In genomic region chr5:55176176-55176818, GRCh38 we compare ENCODE assay signal across 8 cellular contexts. TPM values are rescaled to one million over a fixed set of nuclear protein-coding genes. Genes with fewer than 3 reads are reported as not detected.
A peak's percentile ranks its signal among the peaks of the same experiment; 100 is the strongest.
DNase-seq lines count a peak whose midpoint lies in the region; ATAC-seq and TF ChIP-seq lines count a peak whose summit lies in the region.

No MANE protein-coding gene starts in this region.

- H3K36me3 ChIP-seq in heart right ventricle (no peaks in the 10 kb centered on the region), sigmoid colon (no peaks in the 10 kb centered on the region)

- TF ChIP-seq CTCF in heart right ventricle (IDR thresholded peaks at IDR 0.05), result peak in 7 of 9 donors; percentile 13 to 54 (median 32)
- TF ChIP-seq CTCF in sigmoid colon (IDR thresholded peaks at IDR 0.05), result no peak

- H3K4me1 ChIP-seq in heart right ventricle (peaks cover 12 to 34% (median 28%) of the 10 kb centered on the region in 9 donors), sigmoid colon (peaks cover 2 to 30% (median 28%) of the 10 kb centered on the region in 4 donors)

- WGBS in heart right ventricle, 2 donors, result 1 to 2% methylated on average over 44 of the region's 44 CpGs
- WGBS in sigmoid colon, 2 donors, result 1 to 2% methylated on average over 44 of the region's 44 CpGs

- intact Hi-C loops in heart right ventricle (cut with DNase I), result loop anchor here in 7 of 10 donors (5.0 to 10.0 kb wide), 6 partner anchors 46 to 529 kb away; partner anchors contain the start of genes CCNO (in 3 of the 7) and MCIDAS (in 2 of the 7)
- intact Hi-C loops in sigmoid colon (cut with DNase I), result no loop called here

- H3K4me3 ChIP-seq in heart right ventricle (peak overlapping the region in 9 of 10 donors; percentile 2 to 44 (median 29)), sigmoid colon (peak overlapping the region in 3 of 4 donors; percentile 11 to 23 (median 19))

- no peak overlapping the region for H3K27ac ChIP-seq in heart right ventricle
- no peak overlapping the region for H3K27ac ChIP-seq in sigmoid colon

- H3K9me3 ChIP-seq in heart right ventricle, result no peaks in the 10 kb centered on the region
- no peaks in the 10 kb centered on the region for H3K9me3 ChIP-seq in sigmoid colon

- no peak for TF ChIP-seq EP300 in sigmoid colon (IDR thresholded peaks at IDR 0.05)

- H3K27me3 ChIP-seq in heart right ventricle (peaks cover 0 to 98% (median 84%) of the 10 kb centered on the region in 7 donors), sigmoid colon (peaks cover 32 to 89% (median 46%) of the 10 kb centered on the region in 3 donors)

- no peak for TF ChIP-seq POLR2A in sigmoid colon (IDR thresholded peaks at IDR 0.05)

- DNase-seq in activated CD4-positive, alpha-beta T cell treated with anti-CD3 and anti-CD28 coated beads for 48 hours, result peak; percentile 37
- DNase-seq in activated CD4-positive, alpha-beta T cell treated with anti-CD3 and anti-CD28 coated beads for 1 hour, result no peak
- DNase-seq in NCI-H2196 treated with DMSO at 0.1 percent for 48 hours (lab: John Stamatoyannopoulos, UW; ENCODE audit: unreplicated experiment) (peak; percentile 15), heart right ventricle (peak in 1 of 2 donors; percentile 30), sigmoid colon (no peak), NCI-H446 treated with DMSO at 0.1 percent for 48 hours (lab: John Stamatoyannopoulos, UW) (no peak)
- DNase-seq in activated T-cell treated with anti-CD3 and anti-CD28 coated beads, Interleukin-2, amount 50 U/mL, for 48 hours, result peak; percentile 47 to 54

- peak; percentile 31 to 81 (median 58) for ATAC-seq in heart right ventricle
- ATAC-seq in HG03460 (IDR thresholded peaks at IDR 0.05; ENCODE audit: unreplicated experiment), result no peak

RNA-seq across cellular contexts. Expression of gene CDC20B, which starts 3.3 kb away (rescaled TPM):
- total RNA-seq in heart right ventricle (not detected), sigmoid colon (not detected)
- polyA plus RNA-seq in heart right ventricle (not detected), sigmoid colon (not detected)

RNA-seq across cellular contexts. Expression of gene GPX8, which starts 16.3 kb away (rescaled TPM):
- total RNA-seq in heart right ventricle (10 to 100 TPM in 2 of 10 donors, 1 to 10 TPM in 8; 3.0 to 13.5 (median 6.0) TPM), sigmoid colon (10 to 100 TPM; 14.2 to 20.8 (median 16.2) TPM)
- polyA plus RNA-seq in heart right ventricle (10 to 100 TPM in 1 of 2 donors, 1 to 10 TPM in 1; 4.8 to 10.9 TPM), sigmoid colon (1 to 10 TPM; 1.8 to 8.9 (median 7.2) TPM)

RNA-seq across cellular contexts. Expression of gene MCIDAS, which starts 50.8 kb away (rescaled TPM):
- total RNA-seq in heart right ventricle (not detected), sigmoid colon (not detected)
- polyA plus RNA-seq in heart right ventricle (not detected), sigmoid colon (1 to 10 TPM in 1 of 3 donors, under 1 TPM in 1, not detected in 1; 0.15 to 3.6 TPM)

RNA-seq across cellular contexts. Expression of gene CCNO, which starts 57.1 kb away (rescaled TPM):
- total RNA-seq in heart right ventricle, result under 1 TPM in 2 of 10 donors, not detected in 8; 0.15 to 0.41 TPM
- polyA plus RNA-seq in heart right ventricle, result under 1 TPM in 1 of 2 donors, not detected in 1; 0.07 TPM
- not detected for total RNA-seq in sigmoid colon
- polyA plus RNA-seq in sigmoid colon, result 1 to 10 TPM in 1 of 3 donors, not detected in 2; 2.0 TPM

Comparison
In these comparisons a context has a peak if more than half of its experiments do, and no peak if none do; other contexts are left out.
1. DNase-seq: peak in activated CD4-positive, alpha-beta T cell treated with anti-CD3 and anti-CD28 coated beads for 48 hours (single experiment), NCI-H2196 treated with DMSO at 0.1 percent for 48 hours (single experiment) and activated T-cell treated with anti-CD3 and anti-CD28 coated beads, Interleukin-2, amount 50 U/mL, for 48 hours (2 of 2); none in activated CD4-positive, alpha-beta T cell treated with anti-CD3 and anti-CD28 coated beads for 1 hour (single experiment), sigmoid colon (single experiment) and NCI-H446 treated with DMSO at 0.1 percent for 48 hours (single experiment).
2. CTCF ChIP-seq: peak in heart right ventricle (7 of 9); none in sigmoid colon (0 of 4).